Comparison of ENCODE assay signal across 8 cellular contexts in the genomic region with DNA sequence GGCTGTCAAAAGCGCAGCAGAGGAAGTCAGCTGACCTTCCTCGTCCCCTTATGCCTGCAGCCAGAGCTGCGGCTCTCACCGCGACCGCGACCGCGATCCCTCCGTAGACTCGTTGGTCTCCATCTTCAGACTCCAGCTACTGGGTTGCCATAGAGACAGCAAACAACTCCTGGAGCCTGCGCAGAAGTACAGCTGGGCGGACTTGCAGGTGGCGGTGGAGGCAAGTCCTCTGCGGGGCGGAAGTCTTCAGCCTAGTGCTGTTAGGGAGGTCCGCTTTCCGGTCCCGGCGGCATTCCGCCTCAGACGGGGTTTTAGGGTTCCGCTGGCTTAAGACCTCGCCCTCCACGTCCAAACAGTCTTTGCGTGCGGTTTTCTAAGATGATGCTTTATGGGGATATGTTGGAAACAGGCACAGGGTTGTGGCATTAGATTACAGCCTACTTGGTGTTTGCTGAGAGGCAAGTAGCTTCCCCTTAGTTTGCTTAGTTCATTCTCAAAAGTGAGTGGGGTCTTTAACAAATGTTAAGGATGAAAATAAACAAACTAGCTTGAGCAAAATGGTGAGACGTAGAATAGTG. TPM values are rescaled to one million over a fixed set of nuclear protein-coding genes. Genes with fewer than 3 reads are reported as not detected.
DNase-seq lines count a peak whose midpoint lies in the region; FAIRE-seq and TF ChIP-seq lines count a peak whose summit lies in the region.

A gene with protein sequence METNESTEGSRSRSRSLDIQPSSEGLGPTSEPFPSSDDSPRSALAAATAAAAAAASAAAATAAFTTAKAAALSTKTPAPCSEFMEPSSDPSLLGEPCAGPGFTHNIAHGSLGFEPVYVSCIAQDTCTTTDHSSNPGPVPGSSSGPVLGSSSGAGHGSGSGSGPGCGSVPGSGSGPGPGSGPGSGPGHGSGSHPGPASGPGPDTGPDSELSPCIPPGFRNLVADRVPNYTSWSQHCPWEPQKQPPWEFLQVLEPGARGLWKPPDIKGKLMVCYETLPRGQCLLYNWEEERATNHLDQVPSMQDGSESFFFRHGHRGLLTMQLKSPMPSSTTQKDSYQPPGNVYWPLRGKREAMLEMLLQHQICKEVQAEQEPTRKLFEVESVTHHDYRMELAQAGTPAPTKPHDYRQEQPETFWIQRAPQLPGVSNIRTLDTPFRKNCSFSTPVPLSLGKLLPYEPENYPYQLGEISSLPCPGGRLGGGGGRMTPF (minus strand): TSS at position 238 of the 578 bp plus-strand sequence. CDS start 115 bp downstream, at position 123.

- H4K8ac ChIP-seq in neuronal stem cell (ENCODE audit: low read depth, low read length) = no peak within 1 kb of the TSS

- no peaks in the 10 kb centered on the region for H3K9me3 ChIP-seq in Loucy (ENCODE audit: insufficient read depth, low read depth, low read length)
- no peaks in the 10 kb centered on the region for H3K9me3 ChIP-seq in neuronal stem cell (replicated peaks in 1 of 2; ENCODE audit: control insufficient read depth in 2 of 2, insufficient read depth in 1 of 2, low read depth in 1 of 2, low read length in 2 of 2)
- H3K9me3 ChIP-seq in subcutaneous abdominal adipose tissue (ENCODE audit: control insufficient read depth in 5 of 5, low read length in 5 of 5) = peaks cover 0 to 2% (median 0%) of the 10 kb centered on the region in 5 donors

- no peak within 1 kb of the TSS for H3K14ac ChIP-seq in neuronal stem cell (ENCODE audit: low read length)

- no peaks in the 10 kb centered on the region for H3K79me1 ChIP-seq in neuronal stem cell (ENCODE audit: low read depth, low read length)

- no peaks in the 10 kb centered on the region for H4K20me1 ChIP-seq in Loucy (ENCODE audit: insufficient read depth, low read length, poor library complexity, severe bottlenecking)

- H3K9ac ChIP-seq in Loucy (ENCODE audit: low read depth, low read length, poor library complexity, severe bottlenecking) = peak within 1 kb of the TSS; percentile 92
- peak within 1 kb of the TSS; percentile 79 for H3K9ac ChIP-seq in neuronal stem cell (ENCODE audit: low read depth, low read length, poor library complexity)
- peak within 1 kb of the TSS in 4 of 5 donors; percentile 26 to 62 (median 50) for H3K9ac ChIP-seq in subcutaneous abdominal adipose tissue (ENCODE audit: low read length in 5 of 5)

- H2AK5ac ChIP-seq in neuronal stem cell (ENCODE audit: low read depth, low read length) = no peak within 1 kb of the TSS

- FAIRE-seq in frontal cortex (lab: Jason Lieb, UNC) = no peak

- no peaks in the 10 kb centered on the region for H3K9me2 ChIP-seq in Loucy (replicated peaks; ENCODE audit: low read depth, low read length)

- H2AFZ ChIP-seq in Loucy (ENCODE audit: low read length) (peak within 1 kb of the TSS; percentile 69), neuronal stem cell (ENCODE audit: low read length) (peak within 1 kb of the TSS; percentile 86)

- H2BK120ac ChIP-seq in neuronal stem cell (ENCODE audit: low read depth, low read length) = no peak within 1 kb of the TSS

- no peak within 1 kb of the TSS for H2BK12ac ChIP-seq in neuronal stem cell (ENCODE audit: low read length)

- H3K4me3 ChIP-seq in H7 (ENCODE audit: insufficient read depth, low read depth, low read length) = peak within 1 kb of the TSS; percentile 37
- peak within 1 kb of the TSS; percentile 77 for H3K4me3 ChIP-seq in Loucy (ENCODE audit: low read length, poor library complexity, severe bottlenecking)
- peak within 1 kb of the TSS; percentile 50 to 76 for H3K4me3 ChIP-seq in neuronal stem cell (ENCODE audit: low read length in 2 of 2)
- peak within 1 kb of the TSS; percentile 72 to 82 (median 74) for H3K4me3 ChIP-seq in subcutaneous abdominal adipose tissue (ENCODE audit: low read depth in 1 of 5, low read length in 5 of 5)

- no peak within 1 kb of the TSS for H3K4ac ChIP-seq in neuronal stem cell (ENCODE audit: low read length)

- H4K91ac ChIP-seq in neuronal stem cell (ENCODE audit: low read depth, low read length, poor library complexity) = no peak within 1 kb of the TSS

- peaks cover 39% of the 10 kb centered on the region for H3K4me1 ChIP-seq in Loucy (ENCODE audit: insufficient read depth, low read length, poor library complexity, severe bottlenecking)
- H3K4me1 ChIP-seq in neuronal stem cell (ENCODE audit: control insufficient read depth in 2 of 2, insufficient read depth in 1 of 2, low read depth in 1 of 2, low read length in 2 of 2) = peaks cover 10 to 12% of the 10 kb centered on the region in 2 donors
- peaks cover 14 to 42% (median 39%) of the 10 kb centered on the region in 5 donors for H3K4me1 ChIP-seq in subcutaneous abdominal adipose tissue (ENCODE audit: control insufficient read depth in 5 of 5, insufficient read depth in 5 of 5, low read length in 5 of 5)

- no peak within 1 kb of the TSS for H2BK15ac ChIP-seq in neuronal stem cell (ENCODE audit: low read length)

- H3K36me3 ChIP-seq in H7 (replicated peaks; ENCODE audit: control insufficient read depth, insufficient read depth, low read length) (peaks cover 2% of the 10 kb centered on the region), Loucy (ENCODE audit: insufficient read depth, low read length) (peaks cover 10% of the 10 kb centered on the region; the same call in 1 of the 2 replicates), neuronal stem cell (replicated peaks in 1 of 2; ENCODE audit: control insufficient read depth in 2 of 2, insufficient read depth in 2 of 2, low read length in 2 of 2) (peaks cover 5 to 14% of the 10 kb centered on the region in 2 donors), subcutaneous abdominal adipose tissue (ENCODE audit: control insufficient read depth in 5 of 5, insufficient read depth in 5 of 5, low read length in 5 of 5) (peaks cover 9 to 30% (median 23%) of the 10 kb centered on the region in 5 donors)

- no CpG with 5 or more reads among the region's 28 CpGs for WGBS in neuronal stem cell (ENCODE audit: extremely low coverage in 2 of 2, insufficient read length in 2 of 2, insufficient replicate concordance in 1 of 2), 2 donors

- no peak within 1 kb of the TSS for H3K23ac ChIP-seq in neuronal stem cell (ENCODE audit: low read depth, low read length, poor library complexity)

- H3K27ac ChIP-seq in neuronal stem cell (replicated peaks; ENCODE audit: low read length) (no peak within 1 kb of the TSS), subcutaneous abdominal adipose tissue (ENCODE audit: low read depth, low read length) (peak within 1 kb of the TSS; percentile 93)

- H3K27me3 ChIP-seq in H7 (ENCODE audit: control insufficient read depth, insufficient read depth, low read length) = peaks cover 2% of the 10 kb centered on the region; the same call in 1 of the 2 replicates
- H3K27me3 ChIP-seq in Loucy (ENCODE audit: insufficient read depth, low read length, poor library complexity, severe bottlenecking) = no peaks in the 10 kb centered on the region
- H3K27me3 ChIP-seq in neuronal stem cell (ENCODE audit: control insufficient read depth in 3 of 3, insufficient read depth in 3 of 3, low read depth in 1 of 3, low read length in 3 of 3) = no peaks in the 10 kb centered on the region
- H3K27me3 ChIP-seq in subcutaneous abdominal adipose tissue (ENCODE audit: control insufficient read depth in 5 of 5, insufficient read depth in 4 of 5, low read length in 5 of 5) = peaks cover 0 to 5% (median 0%) of the 10 kb centered on the region in 5 donors

- peaks cover 8% of the 10 kb centered on the region for H3F3A ChIP-seq in Loucy (ENCODE audit: low read depth)

- peak within 1 kb of the TSS; percentile 8 for H3K18ac ChIP-seq in neuronal stem cell (ENCODE audit: low read length)

- no peak for TF ChIP-seq CTCF in Loucy (conservative IDR thresholded peaks at IDR 0.05; ENCODE audit: low read length)

- peaks cover 13% of the 10 kb centered on the region for H3K79me2 ChIP-seq in Loucy (ENCODE audit: insufficient read depth, low read length)

- H3K4me2 ChIP-seq in Loucy (ENCODE audit: low read depth, low read length, poor library complexity, severe bottlenecking) (peak within 1 kb of the TSS; percentile 94), neuronal stem cell (ENCODE audit: insufficient read depth, low read length, poor library complexity, severe bottlenecking) (peak within 1 kb of the TSS; percentile 78)

- DNase-seq in ELR (ENCODE audit: low read depth) = peak; percentile 98
- DNase-seq in H7 = peak; percentile 95
- DNase-seq in SIG-M5 (lab: John Stamatoyannopoulos, UW) = peak; percentile 90
- DNase-seq in activated naive CD4-positive, alpha-beta T cell (lab: John Stamatoyannopoulos, UW) = peak; percentile 60 to 89 (median 74)
- DNase-seq in frontal cortex (ENCODE audit: low spot score in 2 of 2) = peak; percentile 75 to 88
- DNase-seq in neuronal stem cell (ENCODE audit: low spot score) = peak; percentile 86

- H2BK5ac ChIP-seq in neuronal stem cell (ENCODE audit: low read length) = no peak within 1 kb of the TSS

RNA-seq across cellular contexts. Expression of the gene that starts here (rescaled TPM):
- 0.15 and 0.55 TPM in 2 replicates for total RNA-seq in H7 (2014; rRNA removed; shearing (Covaris generic))
- total RNA-seq in frontal cortex = 2.9 TPM
- 0.64 TPM for polyA plus RNA-seq in neuronal stem cell (2013, experiment 1 of 2)
- polyA plus RNA-seq in neuronal stem cell (2013, experiment 2 of 2) = 0.57 TPM

Comparison
In these comparisons a context has a peak if more than half of its experiments do, and no peak if none do; other contexts are left out.
1. Peak in DNase-seq and H3K4me3 ChIP-seq in H7; RNA of the gene not detected or under 1 TPM.